Comparison of ENCODE assay signal across 1 cellular context in the genomic region with DNA sequence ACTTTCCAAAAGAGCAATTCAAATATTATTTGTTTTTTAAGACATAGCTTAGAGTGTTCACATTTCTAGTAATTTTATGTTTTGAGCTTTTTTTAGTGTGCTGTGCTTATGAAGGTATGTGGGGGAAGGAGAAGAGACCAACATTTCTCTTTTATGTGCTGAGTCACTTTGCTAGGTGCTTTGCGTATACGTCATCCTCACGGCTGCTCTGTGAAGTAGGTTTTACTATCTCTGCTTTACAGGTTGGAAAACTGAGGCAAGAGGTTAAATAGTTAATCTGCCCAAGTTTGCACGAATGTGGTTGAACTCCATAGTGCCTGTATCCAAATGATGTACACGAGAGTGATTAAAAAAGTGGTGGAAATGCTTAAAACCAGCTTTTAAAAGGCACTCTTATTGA.
TF ChIP-seq lines count a peak whose summit lies in the region.

No MANE protein-coding gene starts in this region.

TF ChIP-seq in H1, 55 proteins besides CTCF, POLR2A, EP300 and RAD21:
- TF ChIP-seq EZH2 (IDR thresholded peaks at IDR 0.05; ENCODE audit: low read depth, low read length, severe bottlenecking) = no peak
- TF ChIP-seq MAFK (IDR thresholded peaks at IDR 0.05; ENCODE audit: low read depth, low read length) = peak; percentile 74
- no peak for TF ChIP-seq PHF8 (conservative IDR thresholded peaks at IDR 0.05; ENCODE audit: low read depth, low read length)
- no peak for TF ChIP-seq ASH2L (IDR thresholded peaks at IDR 0.05; ENCODE audit: low read length)
- no peak for TF ChIP-seq RBBP5 (IDR thresholded peaks at IDR 0.05; ENCODE audit: borderline replicate concordance, low read depth, low read length)
- TF ChIP-seq, protein P1, sequence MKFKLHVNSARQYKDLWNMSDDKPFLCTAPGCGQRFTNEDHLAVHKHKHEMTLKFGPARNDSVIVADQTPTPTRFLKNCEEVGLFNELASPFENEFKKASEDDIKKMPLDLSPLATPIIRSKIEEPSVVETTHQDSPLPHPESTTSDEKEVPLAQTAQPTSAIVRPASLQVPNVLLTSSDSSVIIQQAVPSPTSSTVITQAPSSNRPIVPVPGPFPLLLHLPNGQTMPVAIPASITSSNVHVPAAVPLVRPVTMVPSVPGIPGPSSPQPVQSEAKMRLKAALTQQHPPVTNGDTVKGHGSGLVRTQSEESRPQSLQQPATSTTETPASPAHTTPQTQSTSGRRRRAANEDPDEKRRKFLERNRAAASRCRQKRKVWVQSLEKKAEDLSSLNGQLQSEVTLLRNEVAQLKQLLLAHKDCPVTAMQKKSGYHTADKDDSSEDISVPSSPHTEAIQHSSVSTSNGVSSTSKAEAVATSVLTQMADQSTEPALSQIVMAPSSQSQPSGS (IDR thresholded peaks at IDR 0.05; ENCODE audit: low read length) = no peak; the same call in 1 of the 2 replicates
- TF ChIP-seq EGR1 (IDR thresholded peaks at IDR 0.05; ENCODE audit: borderline replicate concordance, low read depth, low read length) = no peak
- no peak for TF ChIP-seq SP4 (IDR thresholded peaks at IDR 0.05; ENCODE audit: low read length)
- TF ChIP-seq SIRT6 (IDR thresholded peaks at IDR 0.05; ENCODE audit: low read length) = no peak
- TF ChIP-seq CBX8 (IDR thresholded peaks at IDR 0.05; ENCODE audit: borderline replicate concordance, low read depth, low read length) = no peak
- TF ChIP-seq POU5F1 (IDR thresholded peaks at IDR 0.05; ENCODE audit: low read depth, low read length) = no peak
- no peak for TF ChIP-seq GTF2F1 (IDR thresholded peaks at IDR 0.05; ENCODE audit: borderline replicate concordance, low read depth, low read length)
- no peak for TF ChIP-seq GABPA (IDR thresholded peaks at IDR 0.05; ENCODE audit: borderline replicate concordance, insufficient read depth, low read length)
- no peak for TF ChIP-seq TBP (IDR thresholded peaks at IDR 0.05; ENCODE audit: low read depth, low read length)
- TF ChIP-seq, protein P2, sequence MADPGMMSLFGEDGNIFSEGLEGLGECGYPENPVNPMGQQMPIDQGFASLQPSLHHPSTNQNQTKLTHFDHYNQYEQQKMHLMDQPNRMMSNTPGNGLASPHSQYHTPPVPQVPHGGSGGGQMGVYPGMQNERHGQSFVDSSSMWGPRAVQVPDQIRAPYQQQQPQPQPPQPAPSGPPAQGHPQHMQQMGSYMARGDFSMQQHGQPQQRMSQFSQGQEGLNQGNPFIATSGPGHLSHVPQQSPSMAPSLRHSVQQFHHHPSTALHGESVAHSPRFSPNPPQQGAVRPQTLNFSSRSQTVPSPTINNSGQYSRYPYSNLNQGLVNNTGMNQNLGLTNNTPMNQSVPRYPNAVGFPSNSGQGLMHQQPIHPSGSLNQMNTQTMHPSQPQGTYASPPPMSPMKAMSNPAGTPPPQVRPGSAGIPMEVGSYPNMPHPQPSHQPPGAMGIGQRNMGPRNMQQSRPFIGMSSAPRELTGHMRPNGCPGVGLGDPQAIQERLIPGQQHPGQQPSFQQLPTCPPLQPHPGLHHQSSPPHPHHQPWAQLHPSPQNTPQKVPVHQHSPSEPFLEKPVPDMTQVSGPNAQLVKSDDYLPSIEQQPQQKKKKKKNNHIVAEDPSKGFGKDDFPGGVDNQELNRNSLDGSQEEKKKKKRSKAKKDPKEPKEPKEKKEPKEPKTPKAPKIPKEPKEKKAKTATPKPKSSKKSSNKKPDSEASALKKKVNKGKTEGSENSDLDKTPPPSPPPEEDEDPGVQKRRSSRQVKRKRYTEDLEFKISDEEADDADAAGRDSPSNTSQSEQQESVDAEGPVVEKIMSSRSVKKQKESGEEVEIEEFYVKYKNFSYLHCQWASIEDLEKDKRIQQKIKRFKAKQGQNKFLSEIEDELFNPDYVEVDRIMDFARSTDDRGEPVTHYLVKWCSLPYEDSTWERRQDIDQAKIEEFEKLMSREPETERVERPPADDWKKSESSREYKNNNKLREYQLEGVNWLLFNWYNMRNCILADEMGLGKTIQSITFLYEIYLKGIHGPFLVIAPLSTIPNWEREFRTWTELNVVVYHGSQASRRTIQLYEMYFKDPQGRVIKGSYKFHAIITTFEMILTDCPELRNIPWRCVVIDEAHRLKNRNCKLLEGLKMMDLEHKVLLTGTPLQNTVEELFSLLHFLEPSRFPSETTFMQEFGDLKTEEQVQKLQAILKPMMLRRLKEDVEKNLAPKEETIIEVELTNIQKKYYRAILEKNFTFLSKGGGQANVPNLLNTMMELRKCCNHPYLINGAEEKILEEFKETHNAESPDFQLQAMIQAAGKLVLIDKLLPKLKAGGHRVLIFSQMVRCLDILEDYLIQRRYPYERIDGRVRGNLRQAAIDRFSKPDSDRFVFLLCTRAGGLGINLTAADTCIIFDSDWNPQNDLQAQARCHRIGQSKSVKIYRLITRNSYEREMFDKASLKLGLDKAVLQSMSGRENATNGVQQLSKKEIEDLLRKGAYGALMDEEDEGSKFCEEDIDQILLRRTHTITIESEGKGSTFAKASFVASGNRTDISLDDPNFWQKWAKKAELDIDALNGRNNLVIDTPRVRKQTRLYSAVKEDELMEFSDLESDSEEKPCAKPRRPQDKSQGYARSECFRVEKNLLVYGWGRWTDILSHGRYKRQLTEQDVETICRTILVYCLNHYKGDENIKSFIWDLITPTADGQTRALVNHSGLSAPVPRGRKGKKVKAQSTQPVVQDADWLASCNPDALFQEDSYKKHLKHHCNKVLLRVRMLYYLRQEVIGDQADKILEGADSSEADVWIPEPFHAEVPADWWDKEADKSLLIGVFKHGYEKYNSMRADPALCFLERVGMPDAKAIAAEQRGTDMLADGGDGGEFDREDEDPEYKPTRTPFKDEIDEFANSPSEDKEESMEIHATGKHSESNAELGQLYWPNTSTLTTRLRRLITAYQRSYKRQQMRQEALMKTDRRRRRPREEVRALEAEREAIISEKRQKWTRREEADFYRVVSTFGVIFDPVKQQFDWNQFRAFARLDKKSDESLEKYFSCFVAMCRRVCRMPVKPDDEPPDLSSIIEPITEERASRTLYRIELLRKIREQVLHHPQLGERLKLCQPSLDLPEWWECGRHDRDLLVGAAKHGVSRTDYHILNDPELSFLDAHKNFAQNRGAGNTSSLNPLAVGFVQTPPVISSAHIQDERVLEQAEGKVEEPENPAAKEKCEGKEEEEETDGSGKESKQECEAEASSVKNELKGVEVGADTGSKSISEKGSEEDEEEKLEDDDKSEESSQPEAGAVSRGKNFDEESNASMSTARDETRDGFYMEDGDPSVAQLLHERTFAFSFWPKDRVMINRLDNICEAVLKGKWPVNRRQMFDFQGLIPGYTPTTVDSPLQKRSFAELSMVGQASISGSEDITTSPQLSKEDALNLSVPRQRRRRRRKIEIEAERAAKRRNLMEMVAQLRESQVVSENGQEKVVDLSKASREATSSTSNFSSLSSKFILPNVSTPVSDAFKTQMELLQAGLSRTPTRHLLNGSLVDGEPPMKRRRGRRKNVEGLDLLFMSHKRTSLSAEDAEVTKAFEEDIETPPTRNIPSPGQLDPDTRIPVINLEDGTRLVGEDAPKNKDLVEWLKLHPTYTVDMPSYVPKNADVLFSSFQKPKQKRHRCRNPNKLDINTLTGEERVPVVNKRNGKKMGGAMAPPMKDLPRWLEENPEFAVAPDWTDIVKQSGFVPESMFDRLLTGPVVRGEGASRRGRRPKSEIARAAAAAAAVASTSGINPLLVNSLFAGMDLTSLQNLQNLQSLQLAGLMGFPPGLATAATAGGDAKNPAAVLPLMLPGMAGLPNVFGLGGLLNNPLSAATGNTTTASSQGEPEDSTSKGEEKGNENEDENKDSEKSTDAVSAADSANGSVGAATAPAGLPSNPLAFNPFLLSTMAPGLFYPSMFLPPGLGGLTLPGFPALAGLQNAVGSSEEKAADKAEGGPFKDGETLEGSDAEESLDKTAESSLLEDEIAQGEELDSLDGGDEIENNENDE (IDR thresholded peaks at IDR 0.05; ENCODE audit: insufficient replicate concordance, low read length) = no peak
- TF ChIP-seq BACH1 (IDR thresholded peaks at IDR 0.05; ENCODE audit: low read length) = peak; percentile 90
- no peak for TF ChIP-seq SP1 (IDR thresholded peaks at IDR 0.05; ENCODE audit: low read depth, low read length)
